ENCODE assay signal across 1 cellular context in the genomic region with DNA sequence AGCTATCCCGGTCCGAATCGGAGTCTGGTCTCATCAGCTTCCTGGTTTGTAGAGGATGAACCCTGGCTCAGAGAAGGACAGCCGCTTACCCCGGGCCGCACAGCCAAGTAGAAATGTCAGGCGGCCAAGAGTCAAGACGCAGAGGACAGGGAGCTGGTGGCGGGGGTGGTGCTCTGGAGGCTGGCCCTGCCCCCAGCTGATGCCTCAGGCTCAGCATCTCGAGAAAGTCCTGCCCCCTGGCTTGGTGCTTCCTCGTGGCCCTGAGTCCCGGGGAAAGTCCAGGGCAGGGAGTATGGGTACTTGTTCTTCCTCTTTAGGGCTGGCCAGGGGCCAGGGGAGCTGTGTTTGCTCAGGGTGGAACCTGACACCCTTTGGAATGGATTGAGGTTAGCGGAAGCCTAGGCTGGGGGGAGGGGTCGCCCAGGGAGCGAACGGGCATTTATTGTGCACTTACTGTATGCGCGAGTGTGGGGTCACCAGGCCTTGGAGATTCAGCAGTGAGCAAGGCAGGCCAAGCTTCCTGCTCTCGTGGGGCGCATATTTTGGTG.
A peak's percentile ranks its signal among the peaks of the same experiment; 100 is the strongest.
TF ChIP-seq lines count a peak whose summit lies in the region.

No MANE protein-coding gene starts in this region.

TF ChIP-seq in K562, 482 proteins besides CTCF, POLR2A, EP300 and RAD21 (continued from another document):
- TF ChIP-seq UBTF (IDR thresholded peaks at IDR 0.05; ENCODE audit: borderline replicate concordance in 1 of 2, low read depth in 2 of 2, low read length in 2 of 2) (no peak), ZNF324 (CRISPR knock-in tag; IDR thresholded peaks at IDR 0.05) (no peak), NCOA2 (IDR thresholded peaks at IDR 0.05; ENCODE audit: partially characterized antibody in 2 of 2) (no peak), NRF1 (conservative IDR thresholded peaks at IDR 0.05 in 1 of 2, IDR thresholded peaks at IDR 0.05 in 1 of 2) (peak; percentile 38 to 49; a peak in 2 of 4 replicates), DACH1 (IDR thresholded peaks at IDR 0.05; ENCODE audit: partially characterized antibody) (no peak), MAZ (CRISPR knock-in tag; conservative IDR thresholded peaks at IDR 0.05 in 1 of 2, IDR thresholded peaks at IDR 0.05 in 1 of 2) (0 out of 4 replicates have a peak, but pooled peaks of 1 of the 2 experiments have one; percentile 45), SOX6 (IDR thresholded peaks at IDR 0.05) (peak; percentile 60; the same call in 1 of the 2 replicates), FOXA3 (CRISPR knock-in tag; conservative IDR thresholded peaks at IDR 0.05 in 1 of 2, IDR thresholded peaks at IDR 0.05 in 1 of 2) (peak; percentile 83 to 91), NBN (IDR thresholded peaks at IDR 0.05; ENCODE audit: low read depth) (0 out of 2 replicates have a peak, but pooled peaks have one; percentile 57), SRF (CRISPR knock-in tag; IDR thresholded peaks at IDR 0.05) (peak in 1 of 2 experiments; percentile 30; a peak in 1 of 4 replicates), CBX3 (IDR thresholded peaks at IDR 0.05; ENCODE audit: borderline replicate concordance in 1 of 2, low read length in 2 of 2) (0 out of 3 replicates have a peak, but pooled peaks of 1 of the 2 experiments have one; percentile 14), CBFA2T3 (IDR thresholded peaks at IDR 0.05) (0 out of 2 replicates have a peak, but pooled peaks have one; percentile 15)
- TF ChIP-seq, protein P1, sequence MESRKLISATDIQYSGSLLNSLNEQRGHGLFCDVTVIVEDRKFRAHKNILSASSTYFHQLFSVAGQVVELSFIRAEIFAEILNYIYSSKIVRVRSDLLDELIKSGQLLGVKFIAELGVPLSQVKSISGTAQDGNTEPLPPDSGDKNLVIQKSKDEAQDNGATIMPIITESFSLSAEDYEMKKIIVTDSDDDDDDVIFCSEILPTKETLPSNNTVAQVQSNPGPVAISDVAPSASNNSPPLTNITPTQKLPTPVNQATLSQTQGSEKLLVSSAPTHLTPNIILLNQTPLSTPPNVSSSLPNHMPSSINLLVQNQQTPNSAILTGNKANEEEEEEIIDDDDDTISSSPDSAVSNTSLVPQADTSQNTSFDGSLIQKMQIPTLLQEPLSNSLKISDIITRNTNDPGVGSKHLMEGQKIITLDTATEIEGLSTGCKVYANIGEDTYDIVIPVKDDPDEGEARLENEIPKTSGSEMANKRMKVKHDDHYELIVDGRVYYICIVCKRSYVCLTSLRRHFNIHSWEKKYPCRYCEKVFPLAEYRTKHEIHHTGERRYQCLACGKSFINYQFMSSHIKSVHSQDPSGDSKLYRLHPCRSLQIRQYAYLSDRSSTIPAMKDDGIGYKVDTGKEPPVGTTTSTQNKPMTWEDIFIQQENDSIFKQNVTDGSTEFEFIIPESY (CRISPR knock-in tag; IDR thresholded peaks at IDR 0.05) = peak; percentile 89
